12 cellular contexts compared by ENCODE assay signal in the genomic region with DNA sequence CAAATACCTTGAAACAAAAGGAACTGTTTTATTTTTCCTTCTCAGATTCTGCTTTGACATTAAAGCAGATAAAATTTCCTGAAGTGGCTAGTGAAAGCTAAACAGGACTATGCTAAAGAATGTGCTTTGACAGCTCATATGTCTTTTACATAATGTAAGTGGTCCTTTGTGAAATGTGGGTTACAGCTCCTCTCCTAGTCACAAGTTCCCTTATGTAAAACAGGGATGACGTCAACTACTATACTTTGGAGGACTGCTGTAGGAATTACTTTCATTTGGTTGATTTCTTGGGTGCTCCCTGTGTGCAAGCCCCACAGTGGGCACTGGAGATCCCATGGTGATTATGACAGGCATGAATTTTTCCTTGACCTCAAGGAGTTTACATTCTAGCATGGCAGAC.
DNase-seq lines count a peak whose midpoint lies in the region; ATAC-seq, FAIRE-seq and TF ChIP-seq lines count a peak whose summit lies in the region.
"Had no signal": no experiment of that assay in that cellular context is flagged by ENCODE, and none has a peak within 500 bp of the region (broad histone marks: within the 10 kb centered on the region; RNA-seq: fewer than 3 reads in every experiment).

No MANE protein-coding gene starts in this region.

- H3K27me3 Mint-ChIP-seq in astrocyte (ENCODE audit: low read depth, unreplicated experiment) (peaks cover 13% of the 10 kb centered on the region), type B pancreatic cell (no peaks in the 10 kb centered on the region)

- no peak overlapping the region for H3K4me3 Mint-ChIP-seq in astrocyte (ENCODE audit: unreplicated experiment)
- H3K4me3 Mint-ChIP-seq in type B pancreatic cell, result no peak overlapping the region
- H3K4me3 Mint-ChIP-seq: HFFc6 had no signal

- H3K79me2 ChIP-seq in astrocyte (ENCODE audit: insufficient read depth, low read length), result no peaks in the 10 kb centered on the region

- H3K36me3 Mint-ChIP-seq in astrocyte (ENCODE audit: low read depth, unreplicated experiment) (peaks cover 14% of the 10 kb centered on the region), type B pancreatic cell (peaks cover 38% of the 10 kb centered on the region)

- DNase-seq in NOMO-1 treated with DMSO at 0.1 percent for 48 hours (lab: John Stamatoyannopoulos, UW; ENCODE audit: unreplicated experiment), result peak; percentile 19
- no peak for DNase-seq in NOMO-1 (lab: John Stamatoyannopoulos, UW; ENCODE audit: unreplicated experiment in 2 of 2)
- DNase-seq in astrocyte (ENCODE audit: low read depth), result peak; percentile 70
- no peak for DNase-seq in left lung
- no peak for DNase-seq in type B pancreatic cell (ENCODE audit: extremely low spot score, unreplicated experiment)
- no peak for DNase-seq in T-helper 9 cell
- DNase-seq: HFFc6, NCI-H1694, SIG-M5 had no signal

- no peaks in the 10 kb centered on the region for H4K20me1 ChIP-seq in astrocyte (ENCODE audit: insufficient read depth, low read length)

- H3K9ac ChIP-seq in astrocyte (ENCODE audit: low read length), result no peak overlapping the region

- TF ChIP-seq CTCF in astrocyte (IDR thresholded peaks at IDR 0.05; ENCODE audit: insufficient read depth, low read depth, low read length), result no peak
- TF ChIP-seq CTCF in left lung (IDR thresholded peaks at IDR 0.05), result no peak
- no peak for TF ChIP-seq CTCF in type B pancreatic cell (conservative IDR thresholded peaks at IDR 0.05)

- no peaks in the 10 kb centered on the region for H3K4me1 Mint-ChIP-seq in astrocyte (ENCODE audit: low read depth, unreplicated experiment)
- H3K4me1 Mint-ChIP-seq in type B pancreatic cell (ENCODE audit: unreplicated experiment), result peaks cover 14% of the 10 kb centered on the region

- no peak overlapping the region for H2AFZ ChIP-seq in astrocyte (ENCODE audit: low read depth, low read length)

- no peaks in the 10 kb centered on the region for H3K9me3 ChIP-seq in astrocyte (ENCODE audit: insufficient read depth, low read depth, low read length)
- H3K9me3 ChIP-seq in left lung, result no peaks in the 10 kb centered on the region
- H3K9me3 ChIP-seq: A549 had no signal

- H3K27ac Mint-ChIP-seq in astrocyte (ENCODE audit: unreplicated experiment) (no peak overlapping the region), type B pancreatic cell (no peak overlapping the region)

- ATAC-seq in left lung (peak; percentile 8), GM18505 (IDR thresholded peaks at IDR 0.05; ENCODE audit: unreplicated experiment) (no peak)
- ATAC-seq: A549 had no signal

- H3K4me3 ChIP-seq in astrocyte (ENCODE audit: insufficient read depth, low read depth, low read length), result no peak overlapping the region
- no peak overlapping the region for H3K4me3 ChIP-seq in left lung
- H3K4me3 ChIP-seq: A549 had no signal

- peaks cover 6% of the 10 kb centered on the region for H3K4me1 ChIP-seq in astrocyte (ENCODE audit: insufficient read depth, low read length)
- peaks cover 12% of the 10 kb centered on the region in 2 donors for H3K4me1 ChIP-seq in left lung
- H3K4me1 ChIP-seq: A549 had no signal

- H3K9me3 Mint-ChIP-seq in astrocyte (ENCODE audit: unreplicated experiment), result peaks cover 10% of the 10 kb centered on the region
- no peaks in the 10 kb centered on the region for H3K9me3 Mint-ChIP-seq in type B pancreatic cell
- H3K9me3 Mint-ChIP-seq: HFFc6 had no signal

- H3K27me3 ChIP-seq in astrocyte (ENCODE audit: insufficient read depth, low read length) (no peaks in the 10 kb centered on the region), left lung (no peaks in the 10 kb centered on the region)

- H3K27ac ChIP-seq in astrocyte (ENCODE audit: low read depth, low read length) (no peak overlapping the region), left lung (peak overlapping the region in 1 of 2 donors; percentile 28)
- H3K27ac ChIP-seq: A549, C4-2B had no signal

- intact Hi-C loops in left lung (cut with DNase I), result no loop called here

- H3K36me3 ChIP-seq in astrocyte (ENCODE audit: insufficient read depth, low read length) (no peaks in the 10 kb centered on the region), left lung (no peaks in the 10 kb centered on the region)

- TF ChIP-seq POLR2A in GM18505 (IDR thresholded peaks at IDR 0.05; ENCODE audit: borderline replicate concordance, extremely low read depth, insufficient read depth, insufficient read length), result no peak

- FAIRE-seq in astrocyte (lab: Jason Lieb, UNC), result no peak
- FAIRE-seq: A549 had no signal

- no peak overlapping the region for H3K4me2 ChIP-seq in astrocyte (ENCODE audit: low read length)
- H3K4me2 ChIP-seq: A549 had no signal

Comparison
In these comparisons a context has a peak if more than half of its experiments do, and no peak if none do; other contexts are left out.
1. DNase-seq: peak in NOMO-1 treated with DMSO at 0.1 percent for 48 hours (single experiment) and astrocyte (single experiment); none in NOMO-1 (0 of 2), left lung (0 of 2), type B pancreatic cell (single experiment) and T-helper 9 cell (single experiment).